In the genomic region with DNA sequence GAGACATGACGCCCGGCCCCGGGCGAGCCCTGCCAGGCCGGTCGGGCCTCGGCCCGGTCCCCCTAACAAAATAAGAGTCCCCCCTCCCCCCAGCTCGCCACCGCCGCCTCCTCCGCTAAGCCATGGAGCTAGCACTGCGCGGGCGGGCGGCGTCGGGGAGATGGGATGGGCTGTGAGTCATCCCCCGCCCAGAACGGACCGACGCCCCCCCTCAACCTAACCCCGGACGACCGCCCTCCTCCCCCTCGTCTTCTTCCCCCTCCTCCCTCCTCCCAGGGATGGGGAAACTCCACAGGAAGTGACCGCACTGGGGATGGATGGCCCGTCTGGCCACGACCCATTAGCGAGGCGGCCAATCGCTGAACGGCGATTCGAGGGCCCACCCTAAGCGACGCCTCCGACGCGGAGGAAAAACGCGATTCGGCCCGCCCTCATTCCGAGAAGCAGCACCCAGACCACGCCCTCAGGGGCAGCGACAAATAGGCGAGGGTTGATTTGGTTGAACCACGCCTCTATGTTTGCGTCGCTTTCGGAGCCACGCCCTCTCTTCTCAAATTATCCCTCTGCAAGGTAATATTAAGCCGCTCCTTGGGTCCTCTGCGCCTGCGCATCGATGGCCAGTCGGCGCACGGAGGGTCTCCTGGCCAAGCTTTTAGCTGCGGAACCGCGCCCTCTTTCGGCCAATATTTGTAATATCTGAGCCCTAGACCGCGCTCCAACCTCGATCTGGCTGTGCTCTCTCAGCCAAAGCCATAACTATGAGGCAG, we compare ENCODE assay signal across 8 cellular contexts. TPM values are rescaled to one million over a fixed set of nuclear protein-coding genes. Genes with fewer than 3 reads are reported as not detected.
DNase-seq lines count a peak whose midpoint lies in the region; ATAC-seq, FAIRE-seq and TF ChIP-seq lines count a peak whose summit lies in the region.

A gene with protein sequence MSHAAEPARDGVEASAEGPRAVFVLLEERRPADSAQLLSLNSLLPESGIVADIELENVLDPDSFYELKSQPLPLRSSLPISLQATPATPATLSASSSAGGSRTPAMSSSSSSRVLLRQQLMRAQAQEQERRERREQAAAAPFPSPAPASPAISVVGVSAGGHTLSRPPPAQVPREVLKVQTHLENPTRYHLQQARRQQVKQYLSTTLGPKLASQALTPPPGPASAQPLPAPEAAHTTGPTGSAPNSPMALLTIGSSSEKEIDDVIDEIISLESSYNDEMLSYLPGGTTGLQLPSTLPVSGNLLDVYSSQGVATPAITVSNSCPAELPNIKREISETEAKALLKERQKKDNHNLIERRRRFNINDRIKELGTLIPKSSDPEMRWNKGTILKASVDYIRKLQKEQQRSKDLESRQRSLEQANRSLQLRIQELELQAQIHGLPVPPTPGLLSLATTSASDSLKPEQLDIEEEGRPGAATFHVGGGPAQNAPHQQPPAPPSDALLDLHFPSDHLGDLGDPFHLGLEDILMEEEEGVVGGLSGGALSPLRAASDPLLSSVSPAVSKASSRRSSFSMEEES (minus strand): TSS at position 138 of the 767 bp plus-strand sequence. CDS start 131 bp downstream, at position 7.

- no peaks in the 10 kb centered on the region for H3K4me1 ChIP-seq in small intestine (ENCODE audit: control insufficient read depth in 2 of 2, insufficient read depth in 1 of 2, low read depth in 1 of 2, low read length in 1 of 2)

- H3K4me3 ChIP-seq in AG04450 (ENCODE audit: low read depth, low read length) (peak within 1 kb of the TSS; percentile 79), WI38 (ENCODE audit: low read depth, low read length) (peak within 1 kb of the TSS; percentile 77), bronchial epithelial cell (ENCODE audit: low read depth, low read length) (peak within 1 kb of the TSS; percentile 71), small intestine (ENCODE audit: low read depth in 1 of 2, low read length in 2 of 2) (peak within 1 kb of the TSS; percentile 73 to 80)

- POLR2A ChIA-PET in AG04450 (lab: Yijun Ruan, JAX) = interaction anchor here (0.5 to 2.5 kb wide), 12 partner anchors 9 to 1393 kb away, joined by 3 to 20 read pairs (median 4); a partner anchor contains a TSS

- H3K9me3 ChIP-seq in AG04450 (ENCODE audit: control insufficient read depth, insufficient read depth, low read length) (no peaks in the 10 kb centered on the region), small intestine (ENCODE audit: control insufficient read depth, low read depth) (no peaks in the 10 kb centered on the region)

- H3K27me3 ChIP-seq in AG04450 (ENCODE audit: control insufficient read depth, insufficient read depth, low read length) (no peaks in the 10 kb centered on the region), bronchial epithelial cell (ENCODE audit: control insufficient read depth, insufficient read depth, low read length) (no peaks in the 10 kb centered on the region), small intestine (ENCODE audit: control insufficient read depth in 2 of 2, insufficient read depth in 2 of 2, low read length in 2 of 2) (no peaks in the 10 kb centered on the region)

- peaks cover 9% of the 10 kb centered on the region for H3K36me3 ChIP-seq in bronchial epithelial cell (ENCODE audit: control insufficient read depth, insufficient read depth, low read length)
- peaks cover 0 to 2% of the 10 kb centered on the region in 2 donors for H3K36me3 ChIP-seq in small intestine (ENCODE audit: control insufficient read depth in 2 of 2, insufficient read depth in 2 of 2, low read length in 2 of 2)

- CTCF ChIA-PET in AG04450 (lab: Charles Lee) = interaction anchor here (0.6 to 1.4 kb wide), 6 partner anchors 10 to 1972 kb away, joined by 3 to 6 read pairs (median 4); a partner anchor contains a TSS

- peak; percentile 56 for TF ChIP-seq CTCF in AG04450 (IDR thresholded peaks at IDR 0.05; ENCODE audit: low read depth, low read length)
- peak; percentile 23; the same call in 1 of the 2 replicates for TF ChIP-seq CTCF in WI38 (IDR thresholded peaks at IDR 0.05; ENCODE audit: low read depth, low read length)
- peak; percentile 59 for TF ChIP-seq CTCF in bronchial epithelial cell (IDR thresholded peaks at IDR 0.05; ENCODE audit: insufficient read depth, low read length, severe bottlenecking)

- H3K27ac ChIP-seq in AG04450 (ENCODE audit: low read depth, low read length) (peak within 1 kb of the TSS; percentile 89), small intestine (ENCODE audit: low read depth in 1 of 2, low read length in 1 of 2) (peak within 1 kb of the TSS; percentile 85 to 93)

- FAIRE-seq in bronchial epithelial cell (lab: Jason Lieb, UNC) = peak; percentile 32
- peak; percentile 98 for FAIRE-seq in small intestine (lab: Jason Lieb, UNC)

- peak; percentile 90 for ATAC-seq in GM18907 (IDR thresholded peaks at IDR 0.05; ENCODE audit: unreplicated experiment)
- ATAC-seq in HG03175 (IDR thresholded peaks at IDR 0.05; ENCODE audit: unreplicated experiment) = peak; percentile 95

- peak; percentile 97 for DNase-seq in AG04450 (ENCODE audit: low read depth, low spot score)
- DNase-seq in NCI-H2227 treated with DMSO at 0.1 percent for 48 hours (lab: John Stamatoyannopoulos, UW) = peak; percentile 100
- peak; percentile 96 for DNase-seq in bronchial epithelial cell (ENCODE audit: low read depth)
- DNase-seq in iPS-NIHi11 (ENCODE audit: low spot score) = peak; percentile 81
- DNase-seq in small intestine = peak; percentile 98

- 0 to 41% (median 20%) methylated on average over 32 to 67 of the region's 67 CpGs for WGBS in small intestine, 3 donors

RNA-seq across cellular contexts. Expression of the gene that starts here (rescaled TPM):
- polyA plus RNA-seq in AG04450 (2011; rRNA removed) = 28.4 and 42.0 TPM in 2 replicates
- 48.5 and 49.3 TPM in 2 replicates for polyA minus RNA-seq in AG04450 (2011; rRNA and poly(A)+ RNA removed)
- 8.7 and 14.8 TPM in 2 replicates for total RNA-seq in bronchial epithelial cell
- 10 to 100 TPM; 23.3 to 23.8 (median 23.5) TPM for polyA plus RNA-seq in small intestine

Comparison
In these comparisons a context has a peak if more than half of its experiments do, and no peak if none do; other contexts are left out.
1. Peak in every context shown above with its lines: DNase-seq, ATAC-seq, H3K4me3 ChIP-seq and H3K27ac ChIP-seq.